Comparison of ENCODE assay signal across 27 cellular contexts in genomic region chr17:78429618-78429995, GRCh38.
"Had no signal": no experiment of that assay in that cellular context is flagged by ENCODE, and none has a peak within 500 bp of the region (broad histone marks: within the 10 kb centered on the region; RNA-seq: fewer than 3 reads in every experiment).

No MANE protein-coding gene starts in this region.

- H3K9me3 Mint-ChIP-seq: activated naive CD8-positive, alpha-beta T cell treated with anti-CD3 and anti-CD28 coated beads, Interleukin-2, amount 10 ng/mL, durations not matched to agents 7 days and 5 days; activated T-cell treated with anti-CD3 and anti-CD28 coated beads, Interleukin-2, amount 50 U/mL, for 4 hours; mesothelial cell of epicardium; naive B cell had no signal

- H3K4me1 Mint-ChIP-seq: activated naive CD8-positive, alpha-beta T cell treated with anti-CD3 and anti-CD28 coated beads, Interleukin-2, amount 10 ng/mL, durations not matched to agents 7 days and 5 days; naive B cell had no signal

- H3K36me3 Mint-ChIP-seq: activated naive CD8-positive, alpha-beta T cell treated with anti-CD3 and anti-CD28 coated beads, Interleukin-2, amount 10 ng/mL, durations not matched to agents 7 days and 5 days had no signal

- H3K4me3 Mint-ChIP-seq: activated naive CD8-positive, alpha-beta T cell treated with anti-CD3 and anti-CD28 coated beads, Interleukin-2, amount 10 ng/mL, durations not matched to agents 7 days and 5 days; activated T-cell treated with anti-CD3 and anti-CD28 coated beads, Interleukin-2, amount 50 U/mL, for 4 hours; mesothelial cell of epicardium; T-helper 17 cell had no signal

- H3K27me3 Mint-ChIP-seq: activated naive CD8-positive, alpha-beta T cell treated with anti-CD3 and anti-CD28 coated beads, Interleukin-2, amount 10 ng/mL, durations not matched to agents 7 days and 5 days; naive B cell; T-helper 17 cell had no signal

- H3K4me3 ChIP-seq: gastroesophageal sphincter, hepatocyte, right atrium auricular region, suprapubic skin, tibial artery, upper lobe of right lung had no signal

- ATAC-seq: activated T-cell treated with anti-CD3 and anti-CD28 coated beads, Interleukin-2, amount 50 U/mL, for 4 hours; left cardiac atrium; left ventricle myocardium superior; T-helper 17 cell; upper lobe of right lung had no signal

- DNase-seq: activated CD4-positive, alpha-beta T cell treated with anti-CD3 and anti-CD28 coated beads, Interleukin-2, amount 50 U/mL, for 4 hours; activated CD4-positive, CD25-positive, alpha-beta regulatory T cell treated with anti-CD3 and anti-CD28 coated beads, Interleukin-2, amount 50 U/mL, for 72 hours; activated CD8-positive, alpha-beta memory T cell treated with anti-CD3 and anti-CD28 coated beads, Interleukin-2, amount 50 U/mL, for 4 hours; activated naive CD4-positive, alpha-beta T cell; activated naive CD8-positive, alpha-beta T cell treated with anti-CD3 and anti-CD28 coated beads, Interleukin-2, amount 10 ng/mL, durations not matched to agents 7 days and 5 days; activated T-cell treated with anti-CD3 and anti-CD28 coated beads, Interleukin-2, amount 50 U/mL, for 4 hours; amygdala; caudate nucleus; cortex of kidney; left cardiac atrium; left ventricle myocardium superior; mammary epithelial cell; naive B cell; nucleus accumbens; stimulated activated CD4-positive, alpha-beta T cell treated with anti-CD3 and anti-CD28 coated beads, Interleukin-15, amount 100 ng/mL, for 24 hours; stimulated activated CD4-positive, alpha-beta T cell treated with anti-CD3 and anti-CD28 coated beads, Interleukin-2, amount 100 ng/mL, for 24 hours; stimulated activated naive CD4-positive, alpha-beta T cell; T-helper 17 cell; T1000; tibial artery; upper lobe of right lung; WERI-Rb-1 had no signal

- H3K27ac Mint-ChIP-seq: activated naive CD8-positive, alpha-beta T cell treated with anti-CD3 and anti-CD28 coated beads, Interleukin-2, amount 10 ng/mL, durations not matched to agents 7 days and 5 days; T-helper 17 cell had no signal
